Comparison of ENCODE assay signal across 17 cellular contexts in genomic region chr3:172320468-172320867, GRCh38.
DNase-seq lines count a peak whose midpoint lies in the region; TF ChIP-seq lines count a peak whose summit lies in the region.
"Had no signal": no experiment of that assay in that cellular context is flagged by ENCODE, and none has a peak within 500 bp of the region (broad histone marks: within the 10 kb centered on the region; RNA-seq: fewer than 3 reads in every experiment).

No MANE protein-coding gene starts in this region.

- H2AK5ac ChIP-seq in H9 (ENCODE audit: insufficient read length, low read length) (no peak overlapping the region), mesendoderm (ENCODE audit: low read length) (no peak overlapping the region)

- intact Hi-C loops in ascending aorta (cut with DNase I) (loop anchor here (5.0 to 10.0 kb wide), 6 partner anchors 63 to 513 kb away; no protein-coding TSS in a partner anchor), stomach (cut with DNase I; ENCODE audit: low total_unique reads) (no loop called here)
- intact Hi-C loops in activated CD4-positive, alpha-beta memory T cell treated with anti-CD3 and anti-CD28 coated beads for 36 hours (cut with micrococcal nuclease) = loop anchor here (5.0 to 10.0 kb wide), 3 partner anchors 186 to 233 kb away; no protein-coding TSS in a partner anchor

- H3K9ac ChIP-seq in H9 (ENCODE audit: extremely low read depth, insufficient read length, low read length) = no peak overlapping the region
- H3K9ac ChIP-seq in mesendoderm (ENCODE audit: low read length) = no peak overlapping the region

- H4K20me1 ChIP-seq in H9 (ENCODE audit: control insufficient read depth, insufficient read depth, insufficient read length) = no peaks in the 10 kb centered on the region

- H3K23ac ChIP-seq in H9 (ENCODE audit: insufficient read length, low read depth, low read length) = no peak overlapping the region
- no peak overlapping the region for H3K23ac ChIP-seq in mesendoderm (ENCODE audit: low read length)

- H3K79me2 ChIP-seq in H9 (ENCODE audit: insufficient read depth, low read length) = no peaks in the 10 kb centered on the region
- no peaks in the 10 kb centered on the region for H3K79me2 ChIP-seq in mesendoderm (ENCODE audit: control insufficient read depth, insufficient read depth, low read length)

- no peak overlapping the region for H3K4me3 Mint-ChIP-seq in H9
- H3K4me3 Mint-ChIP-seq in activated CD4-positive, alpha-beta memory T cell treated with anti-CD3 and anti-CD28 coated beads for 36 hours = no peak overlapping the region
- H3K4me3 Mint-ChIP-seq: activated CD8-positive, alpha-beta T cell treated with anti-CD3 and anti-CD28 coated beads for 36 hours; activated T-helper 17 cell treated with anti-CD3 and anti-CD28 coated beads, Interleukin-2, amount 50 U/mL, for 72 hours had no signal

- H3K23me2 ChIP-seq in H9 (ENCODE audit: insufficient read length, low read depth, low read length, poor library complexity, severe bottlenecking) = no peaks in the 10 kb centered on the region

- H2BK5ac ChIP-seq in H9 (ENCODE audit: insufficient read length, low read length) = no peak overlapping the region
- H2BK5ac ChIP-seq in mesendoderm (ENCODE audit: low read length) = no peak overlapping the region

- H3K27me3 ChIP-seq in H9 (ENCODE audit: insufficient read depth, low read length) (no peaks in the 10 kb centered on the region), ascending aorta (no peaks in the 10 kb centered on the region), mesendoderm (ENCODE audit: insufficient read depth, low read length, poor library complexity) (no peaks in the 10 kb centered on the region), stomach (no peaks in the 10 kb centered on the region)
- H3K27me3 ChIP-seq: pancreas had no signal

- no peak overlapping the region for H3K4ac ChIP-seq in H9 (ENCODE audit: low read depth, low read length)
- H3K4ac ChIP-seq in mesendoderm (ENCODE audit: low read depth, low read length) = no peak overlapping the region

- POLR2A ChIA-PET in GM10248 (lab: Yijun Ruan, JAX) = no interaction called here
- POLR2A ChIA-PET in activated CD4-positive, alpha-beta memory T cell treated with anti-CD3 and anti-CD28 coated beads for 36 hours (lab: Charles Lee) = no interaction called here

- no peak overlapping the region for H3T11ph ChIP-seq in H9 (ENCODE audit: low read length)

- H2BK12ac ChIP-seq in H9 (ENCODE audit: insufficient read length, low read depth, low read length) = no peak overlapping the region

- H2AFZ ChIP-seq in H9 (ENCODE audit: low read length) = no peak overlapping the region

- peaks cover 7 to 40% (median 31%) of the 10 kb centered on the region in 3 experiments; a peak in 6 of 7 replicates for H3K36me3 Mint-ChIP-seq in H9 (ENCODE audit: insufficient read depth in 1 of 3, low read depth in 3 of 3)
- H3K36me3 Mint-ChIP-seq in activated CD4-positive, alpha-beta memory T cell treated with anti-CD3 and anti-CD28 coated beads for 36 hours = peaks cover 7% of the 10 kb centered on the region

- H4K5ac ChIP-seq in H9 (ENCODE audit: insufficient read length, low read depth, low read length) (no peak overlapping the region), mesendoderm (ENCODE audit: low read length) (no peak overlapping the region)

- H3K4me3 ChIP-seq in ascending aorta = no peak overlapping the region
- no peak overlapping the region for H3K4me3 ChIP-seq in mesendoderm (ENCODE audit: low read length)
- H3K4me3 ChIP-seq in stomach = no peak overlapping the region
- H3K4me3 ChIP-seq: pancreas had no signal

- no peaks in the 10 kb centered on the region for H3K4me1 ChIP-seq in H9 (ENCODE audit: insufficient read depth, low read length)
- H3K4me1 ChIP-seq in ascending aorta = peaks cover 4 to 72% of the 10 kb centered on the region in 2 donors
- peaks cover 2% of the 10 kb centered on the region for H3K4me1 ChIP-seq in mesendoderm (ENCODE audit: control insufficient read depth, low read depth, low read length)
- H3K4me1 ChIP-seq in stomach = peaks cover 32 to 81% (median 52%) of the 10 kb centered on the region in 4 donors

- H3K9me3 ChIP-seq in H9 (ENCODE audit: control insufficient read depth, low read depth, low read length) = no peaks in the 10 kb centered on the region
- H3K9me3 ChIP-seq in ascending aorta = no peaks in the 10 kb centered on the region
- H3K9me3 ChIP-seq in stomach = no peaks in the 10 kb centered on the region
- H3K9me3 ChIP-seq: pancreas had no signal

- H3K14ac ChIP-seq in H9 (ENCODE audit: insufficient read depth, low read length) = no peak overlapping the region

- no peak overlapping the region for H4K91ac ChIP-seq in H9 (ENCODE audit: insufficient read length, low read depth, low read length)

- no peak for TF ChIP-seq CTCF in H9 (conservative IDR thresholded peaks at IDR 0.05)
- TF ChIP-seq CTCF in ascending aorta (IDR thresholded peaks at IDR 0.05) = no peak
- no peak for TF ChIP-seq CTCF in stomach (IDR thresholded peaks at IDR 0.05)
- no peak for TF ChIP-seq CTCF in GM10248 (IDR thresholded peaks at IDR 0.05; ENCODE audit: control extremely low read depth, extremely low read depth, low read depth, missing control alignments)

- no CpG with 5 or more reads among the region's 2 CpGs for WGBS in H9 (ENCODE audit: extremely low coverage, insufficient read length, low lambda C conversion rate)
- WGBS in mesendoderm (ENCODE audit: extremely low coverage, insufficient coverage, low lambda C conversion rate) = no CpG with 5 or more reads among the region's 2 CpGs
- 66 to 73% (median 70%) methylated on average over 2 of the region's 2 CpGs for WGBS in stomach, 5 donors

- no peak overlapping the region for H3K4me2 ChIP-seq in H9 (ENCODE audit: insufficient read depth, insufficient read length, low read length)
- no peak overlapping the region for H3K4me2 ChIP-seq in mesendoderm (ENCODE audit: low read length)

- TF ChIP-seq EP300 in stomach (IDR thresholded peaks at IDR 0.05) = no peak

- H3K4me1 Mint-ChIP-seq in H9 = peaks cover 2 to 3% of the 10 kb centered on the region in 2 experiments
- peaks cover 28% of the 10 kb centered on the region for H3K4me1 Mint-ChIP-seq in activated CD4-positive, alpha-beta memory T cell treated with anti-CD3 and anti-CD28 coated beads for 36 hours (ENCODE audit: low read depth)

- H3K18ac ChIP-seq in H9 (ENCODE audit: insufficient read length, low read depth, low read length) (no peak overlapping the region), mesendoderm (ENCODE audit: low read length) (no peak overlapping the region)

- CTCF ChIA-PET in GM10248 (lab: Yijun Ruan, JAX) = interaction anchor here (0.9 to 8.8 kb wide), 6 partner anchors 8 to 228 kb away, joined by 3 to 97 read pairs (median 8); no protein-coding TSS in a partner anchor
- CTCF ChIA-PET in activated CD4-positive, alpha-beta memory T cell treated with anti-CD3 and anti-CD28 coated beads for 36 hours (lab: Charles Lee) = interaction anchor here (1.1 to 4.8 kb wide), 3 partner anchors 8 to 21 kb away, joined by 3 to 27 read pairs (median 5); no protein-coding TSS in a partner anchor

- no peak overlapping the region for H2BK20ac ChIP-seq in H9 (ENCODE audit: low read depth, low read length, poor library complexity, severe bottlenecking)

- peak overlapping the region; percentile 37 to 84 (median 65); a peak in 4 of 7 replicates for H3K27ac Mint-ChIP-seq in H9
- H3K27ac Mint-ChIP-seq in activated CD4-positive, alpha-beta memory T cell treated with anti-CD3 and anti-CD28 coated beads for 36 hours = no peak overlapping the region
- H3K27ac Mint-ChIP-seq: activated CD8-positive, alpha-beta T cell treated with anti-CD3 and anti-CD28 coated beads for 36 hours had no signal

- H3K27me3 Mint-ChIP-seq in H9 (ENCODE audit: low read depth) = no peaks in the 10 kb centered on the region; the same call in 1 of the 2 replicates
- H3K27me3 Mint-ChIP-seq in activated CD4-positive, alpha-beta memory T cell treated with anti-CD3 and anti-CD28 coated beads for 36 hours = no peaks in the 10 kb centered on the region
- H3K27me3 Mint-ChIP-seq: activated CD8-positive, alpha-beta T cell treated with anti-CD3 and anti-CD28 coated beads for 36 hours; activated T-helper 17 cell treated with anti-CD3 and anti-CD28 coated beads, Interleukin-2, amount 50 U/mL, for 72 hours had no signal

- H3K36me3 ChIP-seq in ascending aorta (peaks cover under 1 to 8% of the 10 kb centered on the region in 2 donors), mesendoderm (ENCODE audit: control insufficient read depth, insufficient read depth, low read length) (peaks cover 2% of the 10 kb centered on the region), stomach (peaks cover 0 to 32% (median 26%) of the 10 kb centered on the region in 4 donors)

- no peak overlapping the region for H2BK15ac ChIP-seq in H9 (ENCODE audit: low read depth, low read length)
- no peak overlapping the region for H2BK15ac ChIP-seq in mesendoderm (replicated peaks; ENCODE audit: low read depth)

- H3K27ac ChIP-seq in H9 (ENCODE audit: insufficient read length, low read depth, low read length) (no peak overlapping the region), ascending aorta (peak overlapping the region; percentile 80 to 84), mesendoderm (ENCODE audit: low read depth, low read length) (no peak overlapping the region), stomach (peak overlapping the region in 3 of 5 donors; percentile 74 to 82 (median 78))
- H3K27ac ChIP-seq: pancreas had no signal

- H2BK120ac ChIP-seq in H9 (ENCODE audit: low read depth, low read length, poor library complexity, severe bottlenecking) = no peak overlapping the region
- no peak overlapping the region for H2BK120ac ChIP-seq in mesendoderm (ENCODE audit: low read depth, low read length)

- H3K79me1 ChIP-seq in H9 (ENCODE audit: insufficient read depth, low read depth, low read length, poor library complexity, severe bottlenecking) (no peaks in the 10 kb centered on the region), mesendoderm (ENCODE audit: low read length) (no peaks in the 10 kb centered on the region)

- no peaks in the 10 kb centered on the region for H3K9me3 Mint-ChIP-seq in H9
- no peaks in the 10 kb centered on the region for H3K9me3 Mint-ChIP-seq in activated CD4-positive, alpha-beta memory T cell treated with anti-CD3 and anti-CD28 coated beads for 36 hours
- H3K9me3 Mint-ChIP-seq: activated CD8-positive, alpha-beta T cell treated with anti-CD3 and anti-CD28 coated beads for 36 hours; activated T-helper 17 cell treated with anti-CD3 and anti-CD28 coated beads, Interleukin-2, amount 50 U/mL, for 72 hours had no signal

- no peak for DNase-seq in H9
- DNase-seq in ascending aorta (ENCODE audit: low spot score in 2 of 2) = peak in 1 of 2 donors; percentile 60
- no peak for DNase-seq in mesendoderm
- no peak for DNase-seq in stomach
- DNase-seq in GM10248 (ENCODE audit: extremely low spot score) = no peak
- DNase-seq in NCI-H748 (lab: John Stamatoyannopoulos, UW; ENCODE audit: unreplicated experiment) = no peak
- no peak for DNase-seq in activated CD4-positive, alpha-beta memory T cell treated with anti-CD3 and anti-CD28 coated beads for 36 hours
- DNase-seq: activated CD8-positive, alpha-beta T cell treated with anti-CD3 and anti-CD28 coated beads for 36 hours; amygdala; C1 segment of cervical spinal cord; dermis blood vessel endothelial cell; DND-41; NCI-H187; NCI-H524; pancreas; substantia nigra had no signal

- H4K8ac ChIP-seq in H9 (replicated peaks; ENCODE audit: insufficient read length, low read depth, low read length) (no peak overlapping the region), mesendoderm (ENCODE audit: low read depth, low read length) (peak overlapping the region; percentile 59)

- no peak overlapping the region for H3K56ac ChIP-seq in H9 (ENCODE audit: insufficient read length, low read depth, low read length)
- H3K56ac ChIP-seq in mesendoderm (ENCODE audit: low read length) = no peak overlapping the region

- no peak for TF ChIP-seq POLR2A in stomach (IDR thresholded peaks at IDR 0.05)

Comparison
In these comparisons a context has a peak if more than half of its experiments do, and no peak if none do; other contexts are left out.
1. H3K27ac ChIP-seq: peak in ascending aorta (2 of 2) and stomach (3 of 5); none in H9 (single experiment) and mesendoderm (single experiment).